ENCODE assay signal across 5 cellular contexts in genomic region chr20:44763798-44764197, GRCh38. TPM values are rescaled to one million over a fixed set of nuclear protein-coding genes. Genes with fewer than 3 reads are reported as not detected.
"Had no signal": no experiment of that assay in that cellular context is flagged by ENCODE, and none has a peak within 500 bp of the region (broad histone marks: within the 10 kb centered on the region; RNA-seq: fewer than 3 reads in every experiment).

No MANE protein-coding gene starts in this region.

RNA-seq across cellular contexts. Expression of gene RIMS4, which starts 46.5 kb away (rescaled TPM):
- total RNA-seq: HFFc6 had no signal
- polyA plus RNA-seq: GM23248 had no signal

RNA-seq across cellular contexts. Expression of gene CCN5, which starts 48.6 kb away (rescaled TPM):
- total RNA-seq: GM23338, H7, H9 had no signal
- polyA plus RNA-seq: GM23338 had no signal
